20 cellular contexts compared by ENCODE assay signal in the genomic region with DNA sequence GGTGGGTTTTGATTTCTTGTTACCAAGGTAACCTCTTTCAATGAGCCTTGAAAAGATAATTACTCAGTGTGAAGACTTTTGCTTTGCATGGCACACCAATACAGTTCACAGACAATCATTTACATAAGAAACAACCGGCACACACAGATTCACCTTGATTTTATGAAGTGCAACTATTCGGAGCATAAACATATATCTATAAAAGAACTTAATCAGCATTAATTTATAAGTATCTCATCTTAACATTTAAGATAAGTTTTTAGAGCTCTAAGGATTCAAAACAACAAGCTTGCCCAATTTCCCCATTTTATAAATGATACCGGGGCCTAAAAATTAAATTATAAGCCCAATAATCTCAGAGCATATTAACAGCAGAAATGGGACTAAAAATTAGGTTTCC.
"Had no signal": no experiment of that assay in that cellular context is flagged by ENCODE, and none has a peak within 500 bp of the region (broad histone marks: within the 10 kb centered on the region; RNA-seq: fewer than 3 reads in every experiment).

No MANE protein-coding gene starts in this region.

- H3K4me3 ChIP-seq: MG63 had no signal

- ATAC-seq: Panc1, PC-3, SK-N-SH treated with all-trans-retinoic acid at 6 μM for 48 hours, T-helper 17 cell had no signal

- DNase-seq: IMR-90; Karpas-422; KG1; MG63; NCI-H1092 treated with DMSO at 0.1 percent for 48 hours; NCI-H1436; NCI-H187; NCI-H2029; NCI-H2081 treated with DMSO at 0.1 percent for 48 hours; NCI-H2171; NCI-H524; NCI-H526 treated with DMSO at 0.1 percent for 48 hours; NK-92 treated with Interleukin-12 subunit alpha and Interleukin-12 subunit beta, amount 100 ng/mL, for 24 hours; PC-3; SHP77; T-helper 1 cell; T-helper 17 cell had no signal

- H3K36me3 ChIP-seq: MG63 had no signal

- H3K9me3 ChIP-seq: MG63 had no signal

- H3K27ac ChIP-seq: RWPE1 had no signal

- H3K27me3 ChIP-seq: MG63 had no signal
